ENCODE assay signal across 20 cellular contexts in the genomic region with DNA sequence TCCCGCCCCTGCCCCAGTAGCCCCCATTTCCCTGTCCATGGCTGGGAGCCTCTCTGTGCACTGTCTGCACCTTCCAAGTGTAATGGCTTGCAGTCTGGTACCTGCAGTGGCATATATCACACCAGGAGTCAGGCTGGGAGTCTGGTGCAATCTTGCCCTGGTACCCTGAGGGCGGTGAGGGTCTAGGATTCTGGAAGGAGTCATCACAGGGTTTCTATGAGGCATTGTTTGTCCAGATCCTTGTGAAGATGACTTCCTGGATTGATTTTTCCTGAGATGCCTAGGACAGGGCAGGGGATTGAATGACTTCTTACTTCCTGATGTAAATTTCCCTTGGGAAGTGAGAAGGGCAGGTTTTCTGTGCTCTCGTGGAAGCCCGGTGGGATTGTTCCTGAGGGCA. TPM values are rescaled to one million over a fixed set of nuclear protein-coding genes. Genes with fewer than 3 reads are reported as not detected.
A peak's percentile ranks its signal among the peaks of the same experiment; 100 is the strongest.
DNase-seq lines count a peak whose midpoint lies in the region; ATAC-seq, FAIRE-seq and TF ChIP-seq lines count a peak whose summit lies in the region.
"Had no signal": no experiment of that assay in that cellular context is flagged by ENCODE, and none has a peak within 500 bp of the region (broad histone marks: within the 10 kb centered on the region; RNA-seq: fewer than 3 reads in every experiment).

No MANE protein-coding gene starts in this region.

- no peak for TF ChIP-seq CTCF in C4-2B (conservative IDR thresholded peaks at IDR 0.05)
- no peak for TF ChIP-seq CTCF in H1 (IDR thresholded peaks at IDR 0.05; ENCODE audit: control extremely low read depth in 1 of 3, insufficient read depth in 1 of 3, low read depth in 1 of 3, low read length in 3 of 3)
- TF ChIP-seq CTCF in kidney (IDR thresholded peaks at IDR 0.05; ENCODE audit: borderline replicate concordance, extremely low read depth, insufficient read depth), result no peak

- POLR2A ChIA-PET in H1 (lab: Charles Lee; ENCODE audit: partially characterized antibody), result no interaction called here

- peaks cover 0 to 9% (median 6%) of the 10 kb centered on the region in 4 experiments; a peak in 5 of 7 replicates for H3K27me3 ChIP-seq in H1 (replicated peaks in 1 of 4; ENCODE audit: control insufficient read depth in 3 of 4, extremely low read depth in 1 of 4, insufficient read depth in 3 of 4, low read length in 3 of 4)
- H3K27me3 ChIP-seq: BLaER1 had no signal

- H3K4me1 ChIP-seq in H1 (replicated peaks in 1 of 4; ENCODE audit: control insufficient read depth in 3 of 4, insufficient read depth in 4 of 4, low read length in 3 of 4) (peaks cover 0 to 4% (median 0%) of the 10 kb centered on the region in 4 experiments; a peak in 2 of 7 replicates), kidney (ENCODE audit: control insufficient read depth in 1 of 2, insufficient read depth in 1 of 2, low read depth in 1 of 2, low read length in 2 of 2) (no peaks in the 10 kb centered on the region)

- no peak for TF ChIP-seq EP300 in H1 (IDR thresholded peaks at IDR 0.05; ENCODE audit: borderline replicate concordance in 1 of 2, low read depth in 2 of 2, low read length in 2 of 2)

- FAIRE-seq in H1 (lab: Jason Lieb, UNC) (no peak), kidney (lab: Jason Lieb, UNC) (no peak), urothelium cell line (lab: Jason Lieb, UNC) (no peak)
- FAIRE-seq: A204.1, H54, K562 had no signal

- no peak overlapping the region for H3K14ac ChIP-seq in H1 (ENCODE audit: insufficient read length)

- no peak for TF ChIP-seq RAD21 in H1 (IDR thresholded peaks at IDR 0.05 in 1 of 2, conservative IDR thresholded peaks at IDR 0.05 in 1 of 2; ENCODE audit: low read depth in 2 of 2, low read length in 2 of 2)

- no peak overlapping the region for H3K9ac ChIP-seq in H1 (replicated peaks in 1 of 4; ENCODE audit: extremely low read depth in 1 of 4, low read depth in 3 of 4, low read length in 3 of 4)
- no peak overlapping the region for H3K9ac ChIP-seq in kidney (ENCODE audit: low read length in 2 of 2)
- H3K9ac ChIP-seq: BLaER1 had no signal

- intact Hi-C loops in kidney (cut with DNase I), result no loop called here

- ATAC-seq in GM18511 (IDR thresholded peaks at IDR 0.05; ENCODE audit: unreplicated experiment), result no peak
- ATAC-seq: CD8-positive, alpha-beta T cell; K562 had no signal

- TF ChIP-seq POLR2A in H1 (IDR thresholded peaks at IDR 0.05; ENCODE audit: control extremely low read depth in 1 of 2, low read depth in 2 of 2, low read length in 2 of 2), result no peak

- no peak overlapping the region for H3K23ac ChIP-seq in H1 (ENCODE audit: insufficient read length)

- H2AK5ac ChIP-seq in H1 (ENCODE audit: low read depth, low read length), result no peak overlapping the region

- no peak overlapping the region for H2BK12ac ChIP-seq in H1 (ENCODE audit: low read depth, low read length)

- DNase-seq in H1 (ENCODE audit: low read depth in 1 of 2, low spot score in 2 of 2) (no peak), kidney (peak; percentile 59), nucleus accumbens (lab: John Stamatoyannopoulos, UW) (no peak), urothelium cell line (ENCODE audit: low spot score) (no peak), DMS 273 (lab: John Stamatoyannopoulos, UW; ENCODE audit: unreplicated experiment) (no peak)
- DNase-seq: CD8-positive, alpha-beta T cell; NCI-H1105 treated with DMSO at 0.1 percent for 48 hours; NCI-H1694 treated with DMSO at 0.1 percent for 48 hours; NCI-H510A; NCI-H748 treated with DMSO at 0.1 percent for 48 hours; SIG-M5 had no signal

- no peak overlapping the region; the same call in 1 of the 2 replicates for H4K8ac ChIP-seq in H1 (ENCODE audit: extremely low read depth, insufficient read depth, low read length)

- H3K79me1 ChIP-seq in H1 (ENCODE audit: low read depth, low read length), result no peaks in the 10 kb centered on the region

- no peak overlapping the region for H2AFZ ChIP-seq in H1 (ENCODE audit: low read length)

- H3K4ac ChIP-seq in H1 (replicated peaks; ENCODE audit: insufficient read length, low read depth, low read length), result no peak overlapping the region

- no peak overlapping the region for H2BK120ac ChIP-seq in H1 (replicated peaks; ENCODE audit: low read depth, low read length)

- 86% methylated on average over 4 of the region's 4 CpGs; no CpG with 5 or more reads in 1 of the 2 experiments for WGBS in H1 (ENCODE audit: extremely low coverage in 1 of 2, insufficient coverage in 1 of 2, insufficient read length in 1 of 2, insufficient replicate concordance in 2 of 2, low coverage in 1 of 2, low lambda C conversion rate in 2 of 2, missing lambda C conversion rate in 1 of 2), 2 experiments

- H3K79me2 ChIP-seq in H1 (ENCODE audit: control insufficient read depth in 1 of 2, insufficient read depth in 2 of 2, low read length in 2 of 2), result no peaks in the 10 kb centered on the region

- H4K91ac ChIP-seq in H1 (replicated peaks; ENCODE audit: insufficient read length, low read length), result no peak overlapping the region

- H3K4me2 ChIP-seq in H1 (ENCODE audit: insufficient read depth in 1 of 2, low read depth in 2 of 2, low read length in 2 of 2), result no peak overlapping the region
- H3K4me2 ChIP-seq: BLaER1 had no signal

- peak overlapping the region; percentile 61; the same call in 1 of the 2 replicates for H2BK15ac ChIP-seq in H1 (ENCODE audit: low read length)

- H3K4me3 ChIP-seq in H1 (ENCODE audit: extremely low read depth in 1 of 4, insufficient read depth in 2 of 4, low read depth in 3 of 4, low read length in 4 of 4) (no peak overlapping the region), kidney (ENCODE audit: low read length in 2 of 2) (no peak overlapping the region), skin epidermis (no peak overlapping the region)
- H3K4me3 ChIP-seq: BLaER1, K562 had no signal

- H3K23me2 ChIP-seq in H1 (ENCODE audit: low read depth, low read length), result no peaks in the 10 kb centered on the region

- no peak overlapping the region for H3K56ac ChIP-seq in H1 (replicated peaks; ENCODE audit: insufficient read length, low read depth, low read length)

- H4K5ac ChIP-seq in H1 (ENCODE audit: insufficient read length, low read depth, low read length), result no peak overlapping the region

- H3K9me3 ChIP-seq in H1 (ENCODE audit: insufficient read depth in 2 of 2, low read depth in 1 of 2, low read length in 1 of 2) (no peaks in the 10 kb centered on the region), kidney (ENCODE audit: control insufficient read depth in 1 of 2, low read length in 2 of 2) (no peaks in the 10 kb centered on the region)
- H3K9me3 ChIP-seq: BLaER1 had no signal

- no peaks in the 10 kb centered on the region for H4K20me1 ChIP-seq in H1 (replicated peaks in 1 of 2; ENCODE audit: control insufficient read depth in 1 of 2, insufficient read depth in 2 of 2, low read length in 2 of 2)
- H4K20me1 ChIP-seq: BLaER1 had no signal

- no peak overlapping the region for H2BK20ac ChIP-seq in H1 (ENCODE audit: low read length)

- no peak overlapping the region for H2BK5ac ChIP-seq in H1 (ENCODE audit: low read depth, low read length)

- no peaks in the 10 kb centered on the region for H3K36me3 ChIP-seq in H1 (ENCODE audit: control insufficient read depth in 2 of 4, insufficient read depth in 4 of 4, low read length in 3 of 4)
- H3K36me3 ChIP-seq in kidney (ENCODE audit: control insufficient read depth in 1 of 2, insufficient read depth in 2 of 2, low read length in 2 of 2), result no peaks in the 10 kb centered on the region
- H3K36me3 ChIP-seq: BLaER1 had no signal

- no peak overlapping the region for H3K18ac ChIP-seq in H1 (ENCODE audit: extremely low read depth, low read length)

- CTCF ChIA-PET in H1 (lab: Charles Lee; ENCODE audit: partially characterized antibody), result interaction anchor here (3.3 to 3.9 kb wide), 3 partner anchors 18 to 71 kb away, joined by 11 to 21 read pairs (median 15); no protein-coding TSS in a partner anchor

- H3K27ac ChIP-seq in C4-2B, result peak overlapping the region; percentile 1; the same call in 1 of the 2 replicates
- no peak overlapping the region for H3K27ac ChIP-seq in H1 (ENCODE audit: low read depth, low read length)
- no peak overlapping the region for H3K27ac ChIP-seq in kidney (ENCODE audit: low read depth in 2 of 2, low read length in 2 of 2)
- H3K27ac ChIP-seq in skin epidermis, result peak overlapping the region in 18 of 21 experiments; percentile 0 to 89 (median 68)
- H3K27ac ChIP-seq: BLaER1 had no signal

TF ChIP-seq in H1, 55 proteins besides CTCF, POLR2A, EP300 and RAD21:
- no peak for TF ChIP-seq NRF1 (IDR thresholded peaks at IDR 0.05; ENCODE audit: low read depth, low read length)
- no peak for TF ChIP-seq SAP30 (IDR thresholded peaks at IDR 0.05; ENCODE audit: insufficient read depth, insufficient replicate concordance, low read length)

RNA-seq across cellular contexts. Expression of a gene that starts 5.9 kb away (rescaled TPM):
- 0.88 and 0.95 TPM in 2 replicates for total RNA-seq in H1 (2021; fragmentation: NEBNext Ultra II Directional; extraction: Animal tissue kit (Norgen Biotek cat#: 25700))
- polyA plus RNA-seq in H1 (2011; rRNA removed) (0.21 and 0.66 TPM in 2 replicates), kidney (ENCODE audit: insufficient read depth, low read depth, low replicate concordance) (0.47 TPM)
- 0.37 TPM for polyA plus RNA-seq in H1 (2011; cell fraction: cytosol; rRNA removed)
- polyA plus RNA-seq in H1 (2011; cell fraction: nucleus; rRNA removed), result 0.97 TPM
- 0.25 to 0.48 TPM (median 0.42 TPM) in 4 replicates for polyA plus RNA-seq in H1 (2012, experiment 1 of 2)
- polyA plus RNA-seq in H1 (2012, experiment 2 of 2), result 0.25 TPM
- polyA plus RNA-seq in H1 (2013, experiment 1 of 2), result 0.24 TPM
- 0.20 TPM for polyA plus RNA-seq in H1 (2013, experiment 2 of 2)
- 0.39 and 0.63 TPM in 2 replicates for polyA minus RNA-seq in H1 (2011; rRNA and poly(A)+ RNA removed)
- 0.22 TPM for polyA minus RNA-seq in H1 (2011; cell fraction: cytosol; rRNA and poly(A)+ RNA removed)
- 0.40 TPM for polyA minus RNA-seq in H1 (2011; cell fraction: nucleus; rRNA and poly(A)+ RNA removed)
- 0.63 TPM for total RNA-seq in kidney
- total RNA-seq: CD8-positive, alpha-beta T cell; K562; OCI-LY7; RPMI7951 had no signal
- polyA plus RNA-seq: K562 had no signal

Comparison
In these comparisons a context has a peak if more than half of its experiments do, and no peak if none do; other contexts are left out.
1. H3K27ac ChIP-seq: peak in C4-2B (single experiment) and skin epidermis (18 of 21); none in H1 (single experiment) and kidney (0 of 2).